ENCODE assay signal across 16 cellular contexts in genomic region chr1:84379128-84379527, GRCh38. TPM values are rescaled to one million over a fixed set of nuclear protein-coding genes. Genes with fewer than 3 reads are reported as not detected.
DNase-seq lines count a peak whose midpoint lies in the region; ATAC-seq and TF ChIP-seq lines count a peak whose summit lies in the region.
"Had no signal": no experiment of that assay in that cellular context is flagged by ENCODE, and none has a peak within 500 bp of the region (broad histone marks: within the 10 kb centered on the region; RNA-seq: fewer than 3 reads in every experiment).

No MANE protein-coding gene starts in this region.

- 88 to 92% methylated on average over 1 of the region's 1 CpG for WGBS in aorta, 2 donors

- BruUV-seq in MCF 10A (replicated peaks; lab: Mats Ljungman, UMichigan), result no TSS peak

- no peak overlapping the region for H3K4me3 ChIP-seq in breast epithelium
- no peak overlapping the region for H3K4me3 ChIP-seq in RWPE2 (ENCODE audit: severe bottlenecking)
- no peak overlapping the region for H3K4me3 ChIP-seq in fibroblast of the aortic adventitia (ENCODE audit: low read depth, low read length)
- no peak overlapping the region for H3K4me3 ChIP-seq in aorta (ENCODE audit: low read length in 2 of 2)
- H3K4me3 ChIP-seq: left ventricle myocardium inferior had no signal

- CTCF ChIA-PET in MCF 10A (lab: Yijun Ruan, JAX), result interaction anchor here (0.6 to 1.1 kb wide), 4 partner anchors 53 to 65 kb away, joined by 3 to 4 read pairs (median 3); no protein-coding TSS in a partner anchor

- DNase-seq in MCF 10A (ENCODE audit: unreplicated experiment) (peak; percentile 27), breast epithelium (ENCODE audit: low spot score in 2 of 2) (no peak), RWPE2 (ENCODE audit: low spot score) (no peak), fibroblast of the aortic adventitia (ENCODE audit: low read depth) (peak; percentile 78), stromal cell of bone marrow (ENCODE audit: low read depth) (peak; percentile 38), posterior cingulate gyrus (no peak), aorta (no peak)
- DNase-seq: 8988T; activated CD4-positive, alpha-beta T cell treated with anti-CD3 and anti-CD28 coated beads, Interleukin-2, amount 10 ng/mL, durations not matched to agents 7 days and 5 days; amygdala; effector memory CD8-positive, alpha-beta T cell; hippocampal formation; left ventricle myocardium inferior; NCI-H2227 treated with DMSO at 0.1 percent for 48 hours had no signal

- ATAC-seq in RWPE2 (ENCODE audit: low read depth) (peak; percentile 70), HG02623 (IDR thresholded peaks at IDR 0.05; ENCODE audit: unreplicated experiment) (no peak), aorta (ENCODE audit: low FRiP score) (no peak)
- ATAC-seq: effector memory CD8-positive, alpha-beta T cell had no signal

- TF ChIP-seq POLR2A in breast epithelium (IDR thresholded peaks at IDR 0.05), result no peak

- no peak overlapping the region for H3K4me3 Mint-ChIP-seq in MCF 10A (ENCODE audit: unreplicated experiment)
- H3K4me3 Mint-ChIP-seq: activated CD4-positive, alpha-beta T cell treated with anti-CD3 and anti-CD28 coated beads, Interleukin-2, amount 10 ng/mL, durations not matched to agents 7 days and 5 days; effector memory CD8-positive, alpha-beta T cell had no signal

- no peaks in the 10 kb centered on the region for H3K9me3 ChIP-seq in breast epithelium
- no peaks in the 10 kb centered on the region for H3K9me3 ChIP-seq in RWPE2 (ENCODE audit: severe bottlenecking)
- no peaks in the 10 kb centered on the region for H3K9me3 ChIP-seq in aorta (ENCODE audit: control insufficient read depth, low read length)
- H3K9me3 ChIP-seq: left ventricle myocardium inferior had no signal

- no peak overlapping the region for H3K27ac ChIP-seq in breast epithelium
- no peak overlapping the region for H3K27ac ChIP-seq in RWPE2 (ENCODE audit: poor library complexity, severe bottlenecking)
- no peak overlapping the region for H3K27ac ChIP-seq in aorta (ENCODE audit: low read depth in 1 of 2, low read length in 2 of 2)
- H3K27ac ChIP-seq: left ventricle myocardium inferior had no signal

- H3K27me3 ChIP-seq in breast epithelium (no peaks in the 10 kb centered on the region), RWPE2 (ENCODE audit: insufficient read depth, poor library complexity, severe bottlenecking) (no peaks in the 10 kb centered on the region), aorta (ENCODE audit: control insufficient read depth in 1 of 2, insufficient read depth in 2 of 2, low read length in 1 of 2) (no peaks in the 10 kb centered on the region)

- TF ChIP-seq CTCF in MCF 10A (IDR thresholded peaks at IDR 0.05; ENCODE audit: unreplicated experiment) (no peak), breast epithelium (IDR thresholded peaks at IDR 0.05) (no peak), RWPE2 (IDR thresholded peaks at IDR 0.05; ENCODE audit: poor library complexity, severe bottlenecking) (no peak), fibroblast of the aortic adventitia (IDR thresholded peaks at IDR 0.05; ENCODE audit: insufficient read depth, low read length) (no peak)

- no peak overlapping the region for H3K27ac Mint-ChIP-seq in MCF 10A (ENCODE audit: low read depth, unreplicated experiment)
- H3K27ac Mint-ChIP-seq: activated CD4-positive, alpha-beta T cell treated with anti-CD3 and anti-CD28 coated beads, Interleukin-2, amount 10 ng/mL, durations not matched to agents 7 days and 5 days; effector memory CD8-positive, alpha-beta T cell had no signal

- no peaks in the 10 kb centered on the region for H3K36me3 ChIP-seq in breast epithelium
- H3K36me3 ChIP-seq in RWPE2 (ENCODE audit: low read depth), result no peaks in the 10 kb centered on the region
- no peaks in the 10 kb centered on the region for H3K36me3 ChIP-seq in aorta (ENCODE audit: control insufficient read depth in 1 of 2, insufficient read depth in 2 of 2, low read length in 1 of 2)
- H3K36me3 ChIP-seq: left ventricle myocardium inferior had no signal

- H3K9me3 Mint-ChIP-seq in MCF 10A (ENCODE audit: unreplicated experiment), result no peaks in the 10 kb centered on the region
- H3K9me3 Mint-ChIP-seq: activated CD4-positive, alpha-beta T cell treated with anti-CD3 and anti-CD28 coated beads, Interleukin-2, amount 10 ng/mL, durations not matched to agents 7 days and 5 days; effector memory CD8-positive, alpha-beta T cell had no signal

- H3K4me1 ChIP-seq in breast epithelium (no peaks in the 10 kb centered on the region), RWPE2 (ENCODE audit: insufficient read depth, poor library complexity, severe bottlenecking) (peaks cover 23% of the 10 kb centered on the region), aorta (ENCODE audit: control insufficient read depth in 1 of 2, insufficient read depth in 2 of 2, low read length in 2 of 2) (peaks cover 0 to 9% of the 10 kb centered on the region in 2 donors)

- H3K27me3 Mint-ChIP-seq in MCF 10A (ENCODE audit: insufficient read depth, unreplicated experiment), result no peaks in the 10 kb centered on the region

- H3K36me3 Mint-ChIP-seq in MCF 10A (ENCODE audit: insufficient read depth, unreplicated experiment), result no peaks in the 10 kb centered on the region

- POLR2A ChIA-PET in MCF 10A (lab: Yijun Ruan, JAX), result interaction anchor here (0.6 kb wide), 1 partner anchor 92 kb away, joined by 3 read pairs; no protein-coding TSS in a partner anchor

- intact Hi-C loops in MCF 10A (cut with micrococcal nuclease), result no loop called here
- intact Hi-C loops in breast epithelium (cut with DNase I; ENCODE audit: low total_unique reads), result loop anchor here (5.0 kb wide), 1 partner anchor 543 kb away; no protein-coding TSS in a partner anchor
- intact Hi-C loops in posterior cingulate gyrus (cut with DNase I), result no loop called here
- intact Hi-C loops in aorta (cut with DNase I), result no loop called here

- H3K4me1 Mint-ChIP-seq in MCF 10A (ENCODE audit: insufficient read depth, unreplicated experiment), result no peaks in the 10 kb centered on the region
- H3K4me1 Mint-ChIP-seq: activated CD4-positive, alpha-beta T cell treated with anti-CD3 and anti-CD28 coated beads, Interleukin-2, amount 10 ng/mL, durations not matched to agents 7 days and 5 days had no signal

RNA-seq across cellular contexts. Expression of gene DNASE2B, which starts 19.2 kb away (rescaled TPM):
- total RNA-seq in MCF 10A (2022) (not detected in 2 replicates), breast epithelium (1 to 10 TPM in 2 of 3 donors, not detected in 1; 1.3 to 7.2 TPM), fibroblast of the aortic adventitia (ENCODE audit: low replicate concordance) (not detected in 2 replicates), aorta (not detected)
- 1 to 10 TPM in 1 of 2 donors, not detected in 1; 1.0 TPM for polyA plus RNA-seq in aorta
- total RNA-seq: activated CD4-positive, alpha-beta T cell treated with anti-CD3 and anti-CD28 coated beads, Interleukin-2, amount 10 ng/mL, durations not matched to agents 7 days and 5 days; left ventricle myocardium inferior; T-helper 1 cell treated with Interleukin-12 subunit alpha and Interleukin-12 subunit beta and Interleukin-4 antibody, amounts not matched to agents 30 ng/mL and 1 ng/mL, for 36 hours had no signal

Comparison
In these comparisons a context has a peak if more than half of its experiments do, and no peak if none do; other contexts are left out.
1. DNase-seq: peak in MCF 10A (single experiment), fibroblast of the aortic adventitia (single experiment) and stromal cell of bone marrow (single experiment); none in breast epithelium (0 of 2), RWPE2 (single experiment), posterior cingulate gyrus (0 of 10) and aorta (0 of 2).